In the genomic region with DNA sequence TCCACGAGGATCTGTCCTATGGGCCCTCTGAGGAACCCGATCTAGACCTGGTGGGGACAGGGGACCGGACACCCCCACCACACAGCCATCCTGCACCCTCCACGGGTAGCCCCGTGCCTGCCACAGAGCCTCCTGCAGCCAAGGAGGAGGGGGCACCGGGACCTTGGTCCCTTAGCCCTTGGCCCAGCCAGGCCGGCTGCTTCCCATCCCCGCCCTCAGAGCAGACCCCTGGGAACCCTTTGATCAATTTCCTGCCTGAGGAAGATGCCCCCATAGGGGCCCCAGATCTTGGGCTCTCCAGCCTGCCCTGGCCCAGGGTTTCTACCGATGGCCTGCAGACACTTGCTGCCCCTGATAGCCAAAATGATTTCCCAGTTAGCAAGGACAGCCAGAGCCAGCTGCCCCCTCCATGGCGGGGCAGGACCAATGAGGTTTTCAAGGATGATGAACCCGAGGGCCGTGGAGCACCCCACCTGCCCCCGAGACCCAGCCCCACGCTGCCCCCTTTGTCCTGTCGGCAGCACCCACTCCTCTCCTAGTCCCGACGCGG, we compare ENCODE assay signal across 26 cellular contexts.
"Had no signal": no experiment of that assay in that cellular context is flagged by ENCODE, and none has a peak within 500 bp of the region (broad histone marks: within the 10 kb centered on the region; RNA-seq: fewer than 3 reads in every experiment).

No MANE protein-coding gene starts in this region.

- H3K9me3 Mint-ChIP-seq: activated naive CD8-positive, alpha-beta T cell treated with anti-CD3 and anti-CD28 coated beads, Interleukin-2, amount 50 U/mL, for 24 hours; natural killer cell; neural progenitor cell; T-helper 1 cell treated with Interleukin-12 subunit alpha and Interleukin-12 subunit beta and Interleukin-4 antibody, amounts not matched to agents 30 μg/mL and 1 μg/mL, for 36 hours; type B pancreatic cell had no signal

- H3K9me3 ChIP-seq: lower lobe of right lung, thoracic aorta, vagina had no signal

- ATAC-seq: activated CD8-positive, alpha-beta memory T cell treated with anti-CD3 and anti-CD28 coated beads, Interleukin-2, amount 10 ng/mL, durations not matched to agents 7 days and 5 days; activated CD8-positive, alpha-beta T cell treated with anti-CD3 and anti-CD28 coated beads, Interleukin-2, amount 10 ng/mL, durations not matched to agents 7 days and 5 days; activated naive CD8-positive, alpha-beta T cell treated with anti-CD3 and anti-CD28 coated beads, Interleukin-2, amount 50 U/mL, for 24 hours; left lobe of liver; lower lobe of right lung; natural killer cell; sciatic nerve had no signal

- H3K27me3 ChIP-seq: neural progenitor cell, vagina had no signal

- H3K4me3 Mint-ChIP-seq: activated CD8-positive, alpha-beta memory T cell treated with anti-CD3 and anti-CD28 coated beads, Interleukin-2, amount 10 ng/mL, durations not matched to agents 7 days and 5 days; activated CD8-positive, alpha-beta T cell treated with anti-CD3 and anti-CD28 coated beads, Interleukin-2, amount 10 ng/mL, durations not matched to agents 7 days and 5 days; activated naive CD8-positive, alpha-beta T cell treated with anti-CD3 and anti-CD28 coated beads, Interleukin-2, amount 50 U/mL, for 24 hours; natural killer cell; neural progenitor cell; T-helper 1 cell treated with Interleukin-12 subunit alpha and Interleukin-12 subunit beta and Interleukin-4 antibody, amounts not matched to agents 30 μg/mL and 1 μg/mL, for 36 hours; type B pancreatic cell had no signal

- H3K36me3 ChIP-seq: lower lobe of right lung, neural progenitor cell, thoracic aorta, vagina had no signal

- H3K4me3 ChIP-seq: lower lobe of right lung, neural progenitor cell, thoracic aorta, vagina had no signal

- H3K27ac ChIP-seq: lower lobe of right lung, neural progenitor cell, thoracic aorta, vagina had no signal

- H3K9ac ChIP-seq: neural progenitor cell had no signal

- H3K27me3 Mint-ChIP-seq: type B pancreatic cell had no signal

- H3K36me3 Mint-ChIP-seq: activated CD8-positive, alpha-beta memory T cell treated with anti-CD3 and anti-CD28 coated beads, Interleukin-2, amount 10 ng/mL, durations not matched to agents 7 days and 5 days; natural killer cell; neural progenitor cell; type B pancreatic cell had no signal

- DNase-seq: activated CD4-positive, alpha-beta T cell treated with anti-CD3 and anti-CD28 coated beads for 1 hour; activated CD8-positive, alpha-beta memory T cell treated with anti-CD3 and anti-CD28 coated beads, Interleukin-2, amount 10 ng/mL, durations not matched to agents 7 days and 5 days; activated CD8-positive, alpha-beta T cell treated with anti-CD3 and anti-CD28 coated beads, Interleukin-2, amount 10 ng/mL, durations not matched to agents 7 days and 5 days; activated gamma-delta T cell; activated naive CD4-positive, alpha-beta T cell treated with anti-CD3 and anti-CD28 coated beads, Interleukin-2, amount 50 U/mL, for 16 hours; activated naive CD8-positive, alpha-beta T cell treated with anti-CD3 and anti-CD28 coated beads, Interleukin-2, amount 50 U/mL, for 24 hours; cortex of kidney; kidney glomerular epithelial cell; mesenchymal stem cell; natural killer cell; small intestine; stimulated activated CD4-positive, alpha-beta T cell treated with anti-CD3 and anti-CD28 coated beads, Interleukin-1b, Interleukin-23, amount 100 ng/mL, for 48 hours; stimulated activated CD4-positive, alpha-beta T cell treated with anti-CD3 and anti-CD28 coated beads, Interleukin-4, amount 100 ng/mL, for 4 hours; stimulated activated CD8-positive, alpha-beta memory T cell treated with anti-CD3 and anti-CD28 coated beads, Interleukin-4, amount 100 ng/mL, for 48 hours; stimulated activated naive CD4-positive, alpha-beta T cell treated with Interleukin-2 at 50 U/mL for 16 hours; SW 1271; T1000 had no signal

- H3K27ac Mint-ChIP-seq: activated CD8-positive, alpha-beta memory T cell treated with anti-CD3 and anti-CD28 coated beads, Interleukin-2, amount 10 ng/mL, durations not matched to agents 7 days and 5 days; activated CD8-positive, alpha-beta T cell treated with anti-CD3 and anti-CD28 coated beads, Interleukin-2, amount 10 ng/mL, durations not matched to agents 7 days and 5 days; activated naive CD8-positive, alpha-beta T cell treated with anti-CD3 and anti-CD28 coated beads, Interleukin-2, amount 50 U/mL, for 24 hours; natural killer cell; neural progenitor cell; progenitor cell of endocrine pancreas; T-helper 1 cell treated with Interleukin-12 subunit alpha and Interleukin-12 subunit beta and Interleukin-4 antibody, amounts not matched to agents 30 μg/mL and 1 μg/mL, for 36 hours; type B pancreatic cell had no signal
